Comparison of ENCODE assay signal across 2 cellular contexts in genomic region chr19:55209430-55210119, GRCh38.
A peak's percentile ranks its signal among the peaks of the same experiment; 100 is the strongest.
TF ChIP-seq lines count a peak whose summit lies in the region.

Gene PTPRH, minus strand, starts transcription at chr19:55209501. Its CDS starts 68 bp downstream, at chr19:55209433.

TF ChIP-seq in A549, 52 proteins besides CTCF, POLR2A, EP300 and RAD21 (continued from another document and continues in another):
- TF ChIP-seq MAZ (IDR thresholded peaks at IDR 0.05; ENCODE audit: borderline replicate concordance, low read depth, low read length) (no peak), NPAS2 (CRISPR knock-in tag; IDR thresholded peaks at IDR 0.05; ENCODE audit: borderline replicate concordance) (no peak), ATOH8 (CRISPR knock-in tag; IDR thresholded peaks at IDR 0.05; ENCODE audit: low read depth) (peak; percentile 92; the same call in 1 of the 2 replicates), GATA3 (IDR thresholded peaks at IDR 0.05; ENCODE audit: borderline replicate concordance) (no peak), BCL3 (IDR thresholded peaks at IDR 0.05) (no peak), TP53 (CRISPR knock-in tag; IDR thresholded peaks at IDR 0.05) (peak; percentile 89; the same call in 1 of the 2 replicates), SREBF2 (IDR thresholded peaks at IDR 0.05) (no peak), HOXA7 (CRISPR knock-in tag; IDR thresholded peaks at IDR 0.05) (0 out of 2 replicates have a peak, but pooled peaks have one; percentile 28), MAFK (IDR thresholded peaks at IDR 0.05; ENCODE audit: partially characterized antibody) (no peak), HMGXB4 (CRISPR knock-in tag; IDR thresholded peaks at IDR 0.05; ENCODE audit: borderline replicate concordance) (no peak; the same call in 1 of the 2 replicates), RARB (CRISPR knock-in tag; IDR thresholded peaks at IDR 0.05) (no peak), MAX (IDR thresholded peaks at IDR 0.05) (peak; percentile 67), SMC3 (IDR thresholded peaks at IDR 0.05) (no peak), ESRRA (IDR thresholded peaks at IDR 0.05; ENCODE audit: borderline replicate concordance, low read length) (no peak), ZSCAN20 (CRISPR knock-in tag; IDR thresholded peaks at IDR 0.05) (no peak), ZC3H11A (IDR thresholded peaks at IDR 0.05) (no peak), CHD4 (IDR thresholded peaks at IDR 0.05; ENCODE audit: borderline replicate concordance) (no peak), FOXS1 (CRISPR knock-in tag; IDR thresholded peaks at IDR 0.05) (no peak), NR3C1 (IDR thresholded peaks at IDR 0.05) (no peak), REST (IDR thresholded peaks at IDR 0.05) (no peak), USF2 (IDR thresholded peaks at IDR 0.05) (no peak), TFCP2L1 (CRISPR knock-in tag; IDR thresholded peaks at IDR 0.05) (peak; percentile 65; the same call in 1 of the 2 replicates), NFE2L2 (conservative IDR thresholded peaks at IDR 0.05; ENCODE audit: low read length) (no peak), ZFP36 (IDR thresholded peaks at IDR 0.05; ENCODE audit: borderline replicate concordance, partially characterized antibody) (no peak), ZNF302 (CRISPR knock-in tag; IDR thresholded peaks at IDR 0.05) (no peak), CBX2 (IDR thresholded peaks at IDR 0.05; ENCODE audit: borderline replicate concordance, low read depth) (no peak), HOXB5 (CRISPR knock-in tag; IDR thresholded peaks at IDR 0.05) (no peak; the same call in none of the 2 replicates), BHLHE40 (IDR thresholded peaks at IDR 0.05; ENCODE audit: low read depth, low read length) (no peak)

TF ChIP-seq in SK-N-SH treated with all-trans-retinoic acid at 6 μM for 48 hours, 23 proteins besides CTCF, POLR2A, EP300 and RAD21 (continued from another document):
- TF ChIP-seq ZNF70 (CRISPR knock-in tag; IDR thresholded peaks at IDR 0.05) (no peak), CREB5 (CRISPR knock-in tag; IDR thresholded peaks at IDR 0.05; ENCODE audit: low read depth) (no peak), ZNF565 (CRISPR knock-in tag; conservative IDR thresholded peaks at IDR 0.05; ENCODE audit: low read depth) (no peak), OSR1 (CRISPR knock-in tag; IDR thresholded peaks at IDR 0.05) (no peak)
